ENCODE assay signal across 10 cellular contexts in genomic region chr1:53956308-53957168, GRCh38. TPM values are rescaled to one million over a fixed set of nuclear protein-coding genes. Genes with fewer than 3 reads are reported as not detected.
A peak's percentile ranks its signal among the peaks of the same experiment; 100 is the strongest.
DNase-seq lines count a peak whose midpoint lies in the region; ATAC-seq and TF ChIP-seq lines count a peak whose summit lies in the region.
"Had no signal": no experiment of that assay in that cellular context is flagged by ENCODE, and none has a peak within 500 bp of the region (broad histone marks: within the 10 kb centered on the region; RNA-seq: fewer than 3 reads in every experiment).

No MANE protein-coding gene starts in this region.

- peaks cover 15% of the 10 kb centered on the region for H3K4me1 Mint-ChIP-seq in nephron progenitor cell

- no peaks in the 10 kb centered on the region for H3K9me3 Mint-ChIP-seq in nephron progenitor cell

- H3K4me1 ChIP-seq in adipocyte (ENCODE audit: control insufficient read depth, insufficient read depth, low read length), result peaks cover 19% of the 10 kb centered on the region

- H3K9me3 ChIP-seq in adipocyte (ENCODE audit: control insufficient read depth, low read length), result no peaks in the 10 kb centered on the region

- H3K27ac Mint-ChIP-seq in nephron progenitor cell, result peak overlapping the region; percentile 64

- no peak for TF ChIP-seq CTCF in nephron progenitor cell (IDR thresholded peaks at IDR 0.05)

- intact Hi-C loops in Right ventricle myocardium inferior (cut with DNase I), result no loop called here

- ATAC-seq in Right ventricle myocardium inferior (no peak), GM21529 (IDR thresholded peaks at IDR 0.05; ENCODE audit: unreplicated experiment) (no peak), HG03565 (IDR thresholded peaks at IDR 0.05; ENCODE audit: unreplicated experiment) (no peak)
- ATAC-seq: activated CD4-positive, CD25-positive, alpha-beta regulatory T cell treated with anti-CD3 and anti-CD28 coated beads, Interleukin-2, amount 50 U/mL, for 24 hours had no signal

- H3K4me3 ChIP-seq in adipocyte (ENCODE audit: low read length), result peak overlapping the region; percentile 30

- peaks cover 41% of the 10 kb centered on the region for H3K36me3 ChIP-seq in adipocyte (ENCODE audit: control insufficient read depth, insufficient read depth, low read length, severe bottlenecking)

- H3K27me3 Mint-ChIP-seq in nephron progenitor cell (ENCODE audit: low read depth, poor library complexity), result no peaks in the 10 kb centered on the region

- no peaks in the 10 kb centered on the region for H3K27me3 ChIP-seq in adipocyte (replicated peaks; ENCODE audit: control insufficient read depth, insufficient read depth, low read length)

- peaks cover 54% of the 10 kb centered on the region for H3K36me3 Mint-ChIP-seq in nephron progenitor cell (ENCODE audit: low read depth)

- DNase-seq in GF-D8 (lab: John Stamatoyannopoulos, UW), result peak; percentile 27
- peak; percentile 78 for DNase-seq in NCI-H1436 treated with DMSO at 0.1 percent for 48 hours (lab: John Stamatoyannopoulos, UW)
- peak; percentile 54 for DNase-seq in adipocyte (ENCODE audit: low read depth)
- DNase-seq in nephron progenitor cell, result no peak
- no peak for DNase-seq in AG08395 (ENCODE audit: low spot score)
- no peak for DNase-seq in Right ventricle myocardium inferior (ENCODE audit: missing footprints)
- DNase-seq: effector memory CD4-positive, alpha-beta T cell had no signal

- H3K9ac ChIP-seq in adipocyte (ENCODE audit: low read length), result peak overlapping the region; percentile 53

- no peak overlapping the region for H3K4me3 Mint-ChIP-seq in nephron progenitor cell

RNA-seq across cellular contexts. Expression of gene LRRC42, which starts 10.4 kb away (rescaled TPM):
- total RNA-seq in Right ventricle myocardium inferior, result 13.8 TPM

RNA-seq across cellular contexts. Expression of gene IFT25, which starts 11.0 kb away (rescaled TPM):
- 11.9 TPM for total RNA-seq in Right ventricle myocardium inferior

Comparison
In these comparisons a context has a peak if more than half of its experiments do, and no peak if none do; other contexts are left out.
1. DNase-seq: peak in GF-D8 (single experiment), NCI-H1436 treated with DMSO at 0.1 percent for 48 hours (single experiment) and adipocyte (single experiment); none in nephron progenitor cell (single experiment), AG08395 (single experiment) and Right ventricle myocardium inferior (single experiment).